1 cellular context compared by ENCODE assay signal in the genomic region with DNA sequence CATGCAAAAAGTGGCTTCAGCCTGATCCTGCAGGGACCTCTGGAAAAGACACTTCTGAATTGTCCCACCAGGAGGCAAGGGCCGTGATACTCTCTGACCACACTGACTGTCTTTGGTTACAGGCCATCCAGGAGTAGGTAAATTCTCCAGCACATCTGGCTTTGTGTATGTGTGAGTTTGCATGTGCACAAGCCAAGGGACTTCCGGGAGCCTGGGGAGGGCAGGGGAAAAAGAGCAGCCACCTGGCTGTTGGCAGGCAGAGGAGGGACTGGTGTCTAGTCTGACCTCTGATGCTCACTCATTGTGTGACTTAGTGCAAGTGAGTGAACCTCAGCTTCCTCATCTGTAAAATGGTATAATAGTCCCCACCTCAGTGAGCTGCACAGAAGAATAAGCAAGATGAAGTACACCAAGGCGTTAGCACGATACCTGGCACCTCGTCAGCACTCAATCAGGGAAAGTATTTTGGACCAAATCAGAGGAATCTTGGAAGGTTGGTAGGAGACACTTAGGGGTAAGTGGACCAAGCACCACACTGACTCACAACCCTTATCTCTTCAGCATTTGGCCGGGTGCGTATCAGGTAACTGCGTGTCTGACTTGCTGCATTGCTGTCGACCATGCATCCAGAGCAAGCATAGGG.
TF ChIP-seq lines count a peak whose summit lies in the region.

No MANE protein-coding gene starts in this region.

TF ChIP-seq in K562, 482 proteins besides CTCF, POLR2A, EP300 and RAD21 (continued from another document):
- no peak for TF ChIP-seq CREBBP (IDR thresholded peaks at IDR 0.05; ENCODE audit: low read depth, low read length)
- no peak for TF ChIP-seq HDAC8 (tag; IDR thresholded peaks at IDR 0.05)
- TF ChIP-seq ZNF165 (CRISPR knock-in tag; IDR thresholded peaks at IDR 0.05; ENCODE audit: borderline replicate concordance): no peak
- peak in 1 of 2 experiments; percentile 43; a peak in 1 of 3 replicates for TF ChIP-seq CBX3 (IDR thresholded peaks at IDR 0.05; ENCODE audit: borderline replicate concordance in 1 of 2, low read length in 2 of 2)
- TF ChIP-seq BCOR (IDR thresholded peaks at IDR 0.05): peak; percentile 97
- TF ChIP-seq CTBP1 (IDR thresholded peaks at IDR 0.05; ENCODE audit: borderline replicate concordance): peak; percentile 68; the same call in 1 of the 2 replicates
- no peak for TF ChIP-seq ZNF785 (CRISPR knock-in tag; IDR thresholded peaks at IDR 0.05)
- TF ChIP-seq PML (IDR thresholded peaks at IDR 0.05; ENCODE audit: low read length): no peak
- no peak for TF ChIP-seq ARID2 (IDR thresholded peaks at IDR 0.05)
- peak in 1 of 2 experiments; percentile 77; a peak in 1 of 4 replicates for TF ChIP-seq RCOR1 (IDR thresholded peaks at IDR 0.05; ENCODE audit: borderline replicate concordance in 1 of 2, low read depth in 2 of 2, low read length in 2 of 2)
- TF ChIP-seq NCOR1 (IDR thresholded peaks at IDR 0.05): peak; percentile 27; the same call in 1 of the 2 replicates
- TF ChIP-seq TAF15 (IDR thresholded peaks at IDR 0.05; ENCODE audit: low read depth, low read length): no peak
- peak in 1 of 2 experiments; percentile 15; a peak in 1 of 4 replicates for TF ChIP-seq NRF1 (conservative IDR thresholded peaks at IDR 0.05 in 1 of 2, IDR thresholded peaks at IDR 0.05 in 1 of 2)
- no peak for TF ChIP-seq NCOA4 (IDR thresholded peaks at IDR 0.05; ENCODE audit: partially characterized antibody)
- TF ChIP-seq HDAC2 (IDR thresholded peaks at IDR 0.05): peak; percentile 88
- no peak for TF ChIP-seq MAFF (IDR thresholded peaks at IDR 0.05; ENCODE audit: low read length)
- TF ChIP-seq L3MBTL2 (IDR thresholded peaks at IDR 0.05): peak; percentile 24; the same call in 1 of the 2 replicates
- TF ChIP-seq, protein P1, sequence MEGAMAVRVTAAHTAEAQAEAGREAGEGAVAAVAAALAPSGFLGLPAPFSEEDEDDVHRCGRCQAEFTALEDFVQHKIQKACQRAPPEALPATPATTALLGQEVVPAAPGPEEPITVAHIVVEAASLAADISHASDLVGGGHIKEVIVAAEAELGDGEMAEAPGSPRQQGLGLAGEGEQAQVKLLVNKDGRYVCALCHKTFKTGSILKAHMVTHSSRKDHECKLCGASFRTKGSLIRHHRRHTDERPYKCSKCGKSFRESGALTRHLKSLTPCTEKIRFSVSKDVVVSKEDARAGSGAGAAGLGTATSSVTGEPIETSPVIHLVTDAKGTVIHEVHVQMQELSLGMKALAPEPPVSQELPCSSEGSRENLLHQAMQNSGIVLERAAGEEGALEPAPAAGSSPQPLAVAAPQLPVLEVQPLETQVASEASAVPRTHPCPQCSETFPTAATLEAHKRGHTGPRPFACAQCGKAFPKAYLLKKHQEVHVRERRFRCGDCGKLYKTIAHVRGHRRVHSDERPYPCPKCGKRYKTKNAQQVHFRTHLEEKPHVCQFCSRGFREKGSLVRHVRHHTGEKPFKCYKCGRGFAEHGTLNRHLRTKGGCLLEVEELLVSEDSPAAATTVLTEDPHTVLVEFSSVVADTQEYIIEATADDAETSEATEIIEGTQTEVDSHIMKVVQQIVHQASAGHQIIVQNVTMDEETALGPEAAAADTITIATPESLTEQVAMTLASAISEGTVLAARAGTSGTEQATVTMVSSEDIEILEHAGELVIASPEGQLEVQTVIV (CRISPR knock-in tag; IDR thresholded peaks at IDR 0.05; ENCODE audit: borderline replicate concordance): no peak
- TF ChIP-seq GATA2 (CRISPR knock-in tag; IDR thresholded peaks at IDR 0.05): peak; percentile 41; the same call in 1 of the 2 replicates
- peak in 1 of 2 experiments; percentile 39; a peak in 1 of 4 replicates for TF ChIP-seq HDAC1 (IDR thresholded peaks at IDR 0.05)
- peak; percentile 96 for TF ChIP-seq RBM25 (IDR thresholded peaks at IDR 0.05; ENCODE audit: low read depth, low read length, severe bottlenecking)
- TF ChIP-seq FIP1L1 (IDR thresholded peaks at IDR 0.05; ENCODE audit: low read depth, low read length, poor library complexity, severe bottlenecking): no peak
- no peak for TF ChIP-seq EWSR1 (IDR thresholded peaks at IDR 0.05; ENCODE audit: borderline replicate concordance, low read depth, partially characterized antibody)
- TF ChIP-seq, protein P2, sequence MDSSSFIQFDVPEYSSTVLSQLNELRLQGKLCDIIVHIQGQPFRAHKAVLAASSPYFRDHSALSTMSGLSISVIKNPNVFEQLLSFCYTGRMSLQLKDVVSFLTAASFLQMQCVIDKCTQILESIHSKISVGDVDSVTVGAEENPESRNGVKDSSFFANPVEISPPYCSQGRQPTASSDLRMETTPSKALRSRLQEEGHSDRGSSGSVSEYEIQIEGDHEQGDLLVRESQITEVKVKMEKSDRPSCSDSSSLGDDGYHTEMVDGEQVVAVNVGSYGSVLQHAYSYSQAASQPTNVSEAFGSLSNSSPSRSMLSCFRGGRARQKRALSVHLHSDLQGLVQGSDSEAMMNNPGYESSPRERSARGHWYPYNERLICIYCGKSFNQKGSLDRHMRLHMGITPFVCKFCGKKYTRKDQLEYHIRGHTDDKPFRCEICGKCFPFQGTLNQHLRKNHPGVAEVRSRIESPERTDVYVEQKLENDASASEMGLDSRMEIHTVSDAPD (CRISPR knock-in tag; IDR thresholded peaks at IDR 0.05): no peak
TF ChIP-seq in K562: peak in this region for 38.
